ENCODE assay signal across 12 cellular contexts in the genomic region with DNA sequence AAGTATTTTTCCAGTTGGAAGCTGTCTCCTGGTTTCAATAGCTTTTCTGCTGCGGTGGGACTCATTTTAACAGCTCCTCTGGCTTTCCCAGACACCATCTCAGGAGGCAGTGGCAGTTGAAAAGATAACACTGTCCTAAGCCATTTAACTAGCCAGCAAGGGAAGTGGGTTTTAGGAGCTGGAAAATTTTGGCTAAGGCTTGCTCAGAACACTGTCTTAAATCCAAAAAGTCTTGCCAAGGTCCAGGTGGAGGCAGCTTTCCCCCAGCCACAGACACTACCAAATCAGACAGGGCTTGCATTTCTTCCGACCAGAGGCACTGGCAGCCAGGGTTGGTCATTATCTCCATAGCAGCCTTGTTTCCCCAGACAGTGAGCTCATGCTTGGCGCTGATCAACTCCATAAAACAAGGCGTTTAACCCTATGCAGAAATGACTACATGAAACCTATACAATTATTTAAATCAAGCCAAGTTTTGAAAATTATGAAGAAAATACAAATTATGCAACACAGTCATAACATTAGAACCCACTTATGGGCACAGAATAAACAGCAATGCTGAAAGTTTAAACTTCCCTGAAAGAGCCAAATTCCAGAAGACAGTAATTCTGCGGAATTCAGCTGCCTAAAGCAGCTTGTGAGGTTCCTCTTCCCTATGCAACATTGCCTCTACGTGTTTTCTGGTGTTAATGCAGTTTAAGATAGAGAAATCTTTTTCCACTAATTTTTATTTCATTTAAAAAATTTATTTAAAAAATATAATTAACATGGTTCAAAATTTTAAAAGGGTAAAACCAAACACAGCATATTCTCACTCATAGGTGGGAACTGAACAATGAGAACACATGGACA. TPM values are rescaled to one million over a fixed set of nuclear protein-coding genes. Genes with fewer than 3 reads are reported as not detected.
DNase-seq lines count a peak whose midpoint lies in the region; ATAC-seq, FAIRE-seq and TF ChIP-seq lines count a peak whose summit lies in the region.
"Had no signal": no experiment of that assay in that cellular context is flagged by ENCODE, and none has a peak within 500 bp of the region (broad histone marks: within the 10 kb centered on the region; RNA-seq: fewer than 3 reads in every experiment).

No MANE protein-coding gene starts in this region.

- TF ChIP-seq EP300 in H1 (IDR thresholded peaks at IDR 0.05; ENCODE audit: borderline replicate concordance in 1 of 2, low read depth in 2 of 2, low read length in 2 of 2): no peak

- H3K4me2 ChIP-seq in IMR-90 (ENCODE audit: low read depth, low read length) (peak overlapping the region; percentile 4), H1 (ENCODE audit: insufficient read depth in 1 of 2, low read depth in 2 of 2, low read length in 2 of 2) (no peak overlapping the region)

- H3K4me1 Mint-ChIP-seq in activated naive CD8-positive, alpha-beta T cell treated with anti-CD3 and anti-CD28 coated beads, Interleukin-2, amount 50 U/mL, for 24 hours: peaks cover 14% of the 10 kb centered on the region
- H3K4me1 Mint-ChIP-seq: immature natural killer cell had no signal

- dilution Hi-C loops in IMR-90 (cut with HindIII; ENCODE audit: low sequenced_read_pairs, unreplicated experiment): no loop called here

- H3K27ac ChIP-seq in IMR-90 (ENCODE audit: insufficient read depth, low read length) (peak overlapping the region; percentile 16; the same call in 1 of the 2 replicates), H1 (ENCODE audit: low read depth, low read length) (no peak overlapping the region), lung (ENCODE audit: low read depth in 1 of 2, low read length in 1 of 2) (peak overlapping the region; percentile 37 to 93), substantia nigra (ENCODE audit: low read depth, low read length, poor library complexity, severe bottlenecking) (no peak overlapping the region)

- H4K91ac ChIP-seq in IMR-90 (ENCODE audit: insufficient read depth, low read depth, low read length) (no peak overlapping the region), H1 (replicated peaks; ENCODE audit: insufficient read length, low read length) (no peak overlapping the region)

- in situ Hi-C loops in IMR-90 (cut with MboI; ENCODE audit: low sequenced_read_pairs): loop anchor here (25.0 kb wide), 1 partner anchor 379 kb away; a partner anchor contains a TSS

- H2AK5ac ChIP-seq in IMR-90 (ENCODE audit: low read depth, low read length): no peak overlapping the region
- peak overlapping the region; percentile 29; the same call in 1 of the 2 replicates for H2AK5ac ChIP-seq in H1 (ENCODE audit: low read depth, low read length)

- H3K27me3 Mint-ChIP-seq in activated naive CD8-positive, alpha-beta T cell treated with anti-CD3 and anti-CD28 coated beads, Interleukin-2, amount 50 U/mL, for 24 hours: no peaks in the 10 kb centered on the region

- H4K5ac ChIP-seq in IMR-90 (ENCODE audit: low read depth, low read length) (no peak overlapping the region), H1 (ENCODE audit: insufficient read length, low read depth, low read length) (no peak overlapping the region)

- no peak overlapping the region for H2BK12ac ChIP-seq in H1 (ENCODE audit: low read depth, low read length)

- POLR2A ChIA-PET in IMR-90 (lab: Charles Lee; ENCODE audit: unreplicated experiment): interaction anchor here (0.5 to 0.7 kb wide), 2 partner anchors 12 to 78 kb away, joined by 3 read pairs; no protein-coding TSS in a partner anchor
- POLR2A ChIA-PET in H1 (lab: Charles Lee; ENCODE audit: partially characterized antibody): interaction anchor here (0.6 to 1.6 kb wide), 10 partner anchors 9 to 336 kb away, joined by 3 to 7 read pairs (median 4); a partner anchor contains a TSS

- H3K79me1 ChIP-seq in IMR-90 (ENCODE audit: low read depth in 1 of 2, low read length in 2 of 2) (peaks cover 0 to 5% of the 10 kb centered on the region in 2 experiments; a peak in 1 of 4 replicates), H1 (ENCODE audit: low read depth, low read length) (no peaks in the 10 kb centered on the region)

- peak; percentile 62 for TF ChIP-seq RAD21 in IMR-90 (IDR thresholded peaks at IDR 0.05; ENCODE audit: low read length)
- TF ChIP-seq RAD21 in H1 (IDR thresholded peaks at IDR 0.05 in 1 of 2, conservative IDR thresholded peaks at IDR 0.05 in 1 of 2; ENCODE audit: low read depth in 2 of 2, low read length in 2 of 2): peak; percentile 32 to 52; a peak in 2 of 4 replicates

- H3K9ac ChIP-seq in IMR-90 (ENCODE audit: low read depth, low read length) (no peak overlapping the region; the same call in 1 of the 2 replicates), H1 (replicated peaks in 1 of 4; ENCODE audit: extremely low read depth in 1 of 4, low read depth in 3 of 4, low read length in 3 of 4) (no peak overlapping the region)

- H2AFZ ChIP-seq in IMR-90 (replicated peaks; ENCODE audit: low read length, poor library complexity): no peak overlapping the region
- H2AFZ ChIP-seq in H1 (ENCODE audit: low read length): no peak overlapping the region

- H2BK120ac ChIP-seq in IMR-90 (ENCODE audit: low read depth, low read length) (no peak overlapping the region), H1 (replicated peaks; ENCODE audit: low read depth, low read length) (no peak overlapping the region)

- DNase-seq in IMR-90 (peak; percentile 84), H1 (ENCODE audit: low read depth in 1 of 2, low spot score in 2 of 2) (no peak), lung (ENCODE audit: low spot score) (peak; percentile 29), substantia nigra (lab: John Stamatoyannopoulos, UW) (peak in 32 of 49 donors; percentile 6 to 56 (median 22)), SIG-M5 treated with dmso at 0.1 percent for 504 hours (lab: John Stamatoyannopoulos, UW; ENCODE audit: unreplicated experiment) (no peak)
- no peak for DNase-seq in activated naive CD8-positive, alpha-beta T cell treated with anti-CD3 and anti-CD28 coated beads, Interleukin-2, amount 50 U/mL, for 24 hours
- DNase-seq: activated gamma-delta T cell, immature natural killer cell, NCI-H1105 treated with DMSO at 0.1 percent for 48 hours had no signal

- CTCF ChIA-PET in IMR-90 (lab: Yijun Ruan, JAX): interaction anchor here (0.6 to 1.3 kb wide), 8 partner anchors 38 to 1095 kb away, joined by 3 to 6 read pairs (median 3); no protein-coding TSS in a partner anchor
- CTCF ChIA-PET in H1 (lab: Charles Lee; ENCODE audit: partially characterized antibody): interaction anchor here (0.8 to 2.1 kb wide), 13 partner anchors 8 to 392 kb away, joined by 3 to 12 read pairs (median 4); a partner anchor contains a TSS

- no peaks in the 10 kb centered on the region for H3K79me2 ChIP-seq in H1 (ENCODE audit: control insufficient read depth in 1 of 2, insufficient read depth in 2 of 2, low read length in 2 of 2)

- no peaks in the 10 kb centered on the region for H3K9me3 Mint-ChIP-seq in activated naive CD8-positive, alpha-beta T cell treated with anti-CD3 and anti-CD28 coated beads, Interleukin-2, amount 50 U/mL, for 24 hours
- H3K9me3 Mint-ChIP-seq: immature natural killer cell had no signal

- H3K18ac ChIP-seq in IMR-90 (ENCODE audit: low read depth, low read length): no peak overlapping the region
- H3K18ac ChIP-seq in H1 (ENCODE audit: extremely low read depth, low read length): no peak overlapping the region; the same call in 1 of the 2 replicates

- H3K9me1 ChIP-seq in IMR-90 (ENCODE audit: insufficient read depth, low read length): peaks cover 6% of the 10 kb centered on the region; the same call in 1 of the 2 replicates

- BruUV-seq in IMR-90 (replicated peaks; lab: Mats Ljungman, UMichigan): no TSS peak

- H2BK5ac ChIP-seq in IMR-90 (ENCODE audit: low read depth, low read length, poor library complexity, severe bottlenecking): no peak overlapping the region
- H2BK5ac ChIP-seq in H1 (ENCODE audit: low read depth, low read length): no peak overlapping the region

- no peak overlapping the region for H3K4ac ChIP-seq in IMR-90 (ENCODE audit: low read depth, low read length)
- no peak overlapping the region for H3K4ac ChIP-seq in H1 (replicated peaks; ENCODE audit: insufficient read length, low read depth, low read length)

- H3K36me3 ChIP-seq in IMR-90 (ENCODE audit: control insufficient read depth, insufficient read depth, low read length) (peaks cover 2% of the 10 kb centered on the region; the same call in 1 of the 2 replicates), H1 (ENCODE audit: control insufficient read depth in 2 of 4, insufficient read depth in 4 of 4, low read length in 3 of 4) (no peaks in the 10 kb centered on the region; a peak in 1 of 8 replicates), lung (ENCODE audit: control insufficient read depth in 2 of 2, insufficient read depth in 2 of 2, low read length in 2 of 2) (peaks cover 0 to 3% of the 10 kb centered on the region in 2 donors)

- H4K8ac ChIP-seq in IMR-90 (ENCODE audit: low read depth in 2 of 2, low read length in 2 of 2) (no peak overlapping the region), H1 (ENCODE audit: extremely low read depth, insufficient read depth, low read length) (no peak overlapping the region)

- H3K14ac ChIP-seq in IMR-90 (replicated peaks; ENCODE audit: low read depth, low read length) (no peak overlapping the region), H1 (ENCODE audit: insufficient read length) (no peak overlapping the region)

- H3K4me3 ChIP-seq in IMR-90 (ENCODE audit: insufficient read depth, low read depth, low read length) (no peak overlapping the region), H1 (ENCODE audit: extremely low read depth in 1 of 4, insufficient read depth in 2 of 4, low read depth in 3 of 4, low read length in 4 of 4) (no peak overlapping the region), lung (no peak overlapping the region)

- no peak for FAIRE-seq in H1 (lab: Jason Lieb, UNC)
- FAIRE-seq: GM12892 had no signal

- 0% methylated on average over 1 of the region's 6 CpGs; no CpG with 5 or more reads in 1 of the 2 experiments for WGBS in IMR-90 (ENCODE audit: extremely low coverage in 2 of 2, insufficient read length in 1 of 2), 2 experiments
- 80% methylated on average over 6 of the region's 6 CpGs; no CpG with 5 or more reads in 1 of the 2 experiments for WGBS in H1 (ENCODE audit: extremely low coverage in 1 of 2, insufficient coverage in 1 of 2, insufficient read length in 1 of 2, insufficient replicate concordance in 2 of 2, low coverage in 1 of 2, low lambda C conversion rate in 2 of 2, missing lambda C conversion rate in 1 of 2), 2 experiments
- 65 to 73% methylated on average over 6 of the region's 6 CpGs for WGBS in lung, 2 donors

- TF ChIP-seq CTCF in IMR-90 (conservative IDR thresholded peaks at IDR 0.05; ENCODE audit: low read depth, low read length) (peak; percentile 52), H1 (IDR thresholded peaks at IDR 0.05; ENCODE audit: control extremely low read depth in 1 of 3, insufficient read depth in 1 of 3, low read depth in 1 of 3, low read length in 3 of 3) (no peak), lung (IDR thresholded peaks at IDR 0.05; ENCODE audit: control extremely low read depth, extremely low read depth) (no peak)

- no peak for TF ChIP-seq POLR2A in IMR-90 (IDR thresholded peaks at IDR 0.05; ENCODE audit: low read depth, low read length)
- no peak for TF ChIP-seq POLR2A in H1 (IDR thresholded peaks at IDR 0.05; ENCODE audit: control extremely low read depth in 1 of 2, low read depth in 2 of 2, low read length in 2 of 2)

- H3K27me3 ChIP-seq in IMR-90 (ENCODE audit: control insufficient read depth, insufficient read depth, low read length) (no peaks in the 10 kb centered on the region), H1 (replicated peaks in 1 of 4; ENCODE audit: control insufficient read depth in 3 of 4, extremely low read depth in 1 of 4, insufficient read depth in 3 of 4, low read length in 3 of 4) (no peaks in the 10 kb centered on the region), lung (ENCODE audit: control insufficient read depth, insufficient read depth) (no peaks in the 10 kb centered on the region)

- no peak overlapping the region for H3K4me3 Mint-ChIP-seq in activated naive CD8-positive, alpha-beta T cell treated with anti-CD3 and anti-CD28 coated beads, Interleukin-2, amount 50 U/mL, for 24 hours
- H3K4me3 Mint-ChIP-seq: immature natural killer cell had no signal

- H3K56ac ChIP-seq in IMR-90 (ENCODE audit: extremely low read depth, insufficient read depth, low read length) (no peak overlapping the region), H1 (replicated peaks; ENCODE audit: insufficient read length, low read depth, low read length) (no peak overlapping the region)

- ATAC-seq in IMR-90 (ENCODE audit: low read depth): peak; percentile 88
- ATAC-seq in lung (ENCODE audit: insufficient read depth, low FRiP score): peak; percentile 51
- ATAC-seq in activated naive CD8-positive, alpha-beta T cell treated with anti-CD3 and anti-CD28 coated beads, Interleukin-2, amount 50 U/mL, for 24 hours: no peak
- no peak for ATAC-seq in HG02981 (IDR thresholded peaks at IDR 0.05; ENCODE audit: unreplicated experiment)
- no peak for ATAC-seq in GM21737 (IDR thresholded peaks at IDR 0.05; ENCODE audit: unreplicated experiment)

- H3K27ac Mint-ChIP-seq in activated naive CD8-positive, alpha-beta T cell treated with anti-CD3 and anti-CD28 coated beads, Interleukin-2, amount 50 U/mL, for 24 hours: no peak overlapping the region
- H3K27ac Mint-ChIP-seq: immature natural killer cell had no signal

- H3K9me3 ChIP-seq in IMR-90 (ENCODE audit: control insufficient read depth, insufficient read depth, low read length) (no peaks in the 10 kb centered on the region), H1 (ENCODE audit: insufficient read depth in 2 of 2, low read depth in 1 of 2, low read length in 1 of 2) (no peaks in the 10 kb centered on the region), lung (ENCODE audit: control insufficient read depth in 2 of 2, insufficient read depth in 1 of 2, low read length in 1 of 2) (no peaks in the 10 kb centered on the region)

- no peaks in the 10 kb centered on the region for H3K23me2 ChIP-seq in H1 (ENCODE audit: low read depth, low read length)

- H3K36me3 Mint-ChIP-seq in activated naive CD8-positive, alpha-beta T cell treated with anti-CD3 and anti-CD28 coated beads, Interleukin-2, amount 50 U/mL, for 24 hours (ENCODE audit: low read depth): peaks cover 8% of the 10 kb centered on the region

- H3K23ac ChIP-seq in IMR-90 (ENCODE audit: low read depth, low read length): no peak overlapping the region
- no peak overlapping the region for H3K23ac ChIP-seq in H1 (ENCODE audit: insufficient read length)

- intact Hi-C loops in IMR-90 (cut with micrococcal nuclease): loop anchor here (1.0 kb wide), 2 partner anchors 120 to 392 kb away; no protein-coding TSS in a partner anchor

- H2BK15ac ChIP-seq in IMR-90 (ENCODE audit: low read depth, low read length) (no peak overlapping the region), H1 (ENCODE audit: low read length) (peak overlapping the region; percentile 12; the same call in 1 of the 2 replicates)

- no peaks in the 10 kb centered on the region for H4K20me1 ChIP-seq in IMR-90 (ENCODE audit: insufficient read depth, low read length)
- no peaks in the 10 kb centered on the region for H4K20me1 ChIP-seq in H1 (replicated peaks in 1 of 2; ENCODE audit: control insufficient read depth in 1 of 2, insufficient read depth in 2 of 2, low read length in 2 of 2)

- H2AK9ac ChIP-seq in IMR-90 (replicated peaks; ENCODE audit: low read depth, low read length, poor library complexity): no peak overlapping the region

- H2BK20ac ChIP-seq in IMR-90 (ENCODE audit: low read depth, low read length) (no peak overlapping the region), H1 (ENCODE audit: low read length) (no peak overlapping the region)

- H3K4me1 ChIP-seq in IMR-90 (ENCODE audit: control insufficient read depth, insufficient read depth, low read length) (peaks cover 6% of the 10 kb centered on the region), H1 (replicated peaks in 1 of 4; ENCODE audit: control insufficient read depth in 3 of 4, insufficient read depth in 4 of 4, low read length in 3 of 4) (peaks cover 5 to 18% (median 16%) of the 10 kb centered on the region in 4 experiments; a peak in 6 of 7 replicates), lung (ENCODE audit: control insufficient read depth in 2 of 2, insufficient read depth in 2 of 2, low read length in 2 of 2) (peaks cover 2 to 9% of the 10 kb centered on the region in 2 donors)

RNA-seq across cellular contexts. Expression of a gene that starts 25.0 kb away (rescaled TPM):
- total RNA-seq in IMR-90 (2012; rRNA removed) (33.3 and 55.8 TPM in 2 replicates), lung (100 to 1,000 TPM in 1 of 2 donors, 10 to 100 TPM in 1; 72.9 to 129 TPM)
- polyA plus RNA-seq in IMR-90 (2012; rRNA removed) (64.5 and 65.9 TPM in 2 replicates), H1 (2011; rRNA removed) (38.1 and 65.8 TPM in 2 replicates), lung (100 to 1,000 TPM in 1 of 2 donors, 10 to 100 TPM in 1; 79.6 to 180 TPM)
- 61.3 and 85.2 TPM in 2 replicates for polyA plus RNA-seq in IMR-90 (2012; cell fraction: cytosol; rRNA removed)
- polyA plus RNA-seq in IMR-90 (2012; cell fraction: nucleus; rRNA removed; ENCODE audit: low replicate concordance): 24.9 and 50.1 TPM in 2 replicates
- 67.4 and 71.3 TPM in 2 replicates for total RNA-seq in H1 (2021; fragmentation: NEBNext Ultra II Directional; extraction: Animal tissue kit (Norgen Biotek cat#: 25700))
- polyA plus RNA-seq in H1 (2011; cell fraction: cytosol; rRNA removed): 66.6 TPM
- polyA plus RNA-seq in H1 (2011; cell fraction: nucleus; rRNA removed): 19.5 TPM
- polyA plus RNA-seq in H1 (2012, experiment 1 of 2): 57.4 to 82.7 TPM (median 59.2 TPM) in 4 replicates
- 44.6 TPM for polyA plus RNA-seq in H1 (2012, experiment 2 of 2)
- 51.4 TPM for polyA plus RNA-seq in H1 (2013, experiment 1 of 2)
- 53.9 TPM for polyA plus RNA-seq in H1 (2013, experiment 2 of 2)
- 18.3 and 22.8 TPM in 2 replicates for polyA minus RNA-seq in H1 (2011; rRNA and poly(A)+ RNA removed)
- 24.2 TPM for polyA minus RNA-seq in H1 (2011; cell fraction: cytosol; rRNA and poly(A)+ RNA removed)
- polyA minus RNA-seq in H1 (2011; cell fraction: nucleus; rRNA and poly(A)+ RNA removed): 16.1 TPM

RNA-seq across cellular contexts. Expression of a gene that starts 31.9 kb away (rescaled TPM):
- 36.7 and 52.9 TPM in 2 replicates for total RNA-seq in IMR-90 (2012; rRNA removed)
- 22.7 and 23.4 TPM in 2 replicates for polyA plus RNA-seq in IMR-90 (2012; rRNA removed)
- polyA plus RNA-seq in IMR-90 (2012; cell fraction: cytosol; rRNA removed): 8.5 and 15.4 TPM in 2 replicates
- 10.6 and 36.6 TPM in 2 replicates for polyA plus RNA-seq in IMR-90 (2012; cell fraction: nucleus; rRNA removed; ENCODE audit: low replicate concordance)
- total RNA-seq in H1 (2021; fragmentation: NEBNext Ultra II Directional; extraction: Animal tissue kit (Norgen Biotek cat#: 25700)): 44.7 and 47.4 TPM in 2 replicates
- polyA plus RNA-seq in H1 (2011; rRNA removed): 28.3 and 30.7 TPM in 2 replicates
- 30.9 TPM for polyA plus RNA-seq in H1 (2011; cell fraction: cytosol; rRNA removed)
- polyA plus RNA-seq in H1 (2011; cell fraction: nucleus; rRNA removed): 35.8 TPM
- polyA plus RNA-seq in H1 (2012, experiment 1 of 2): 26.3 to 38.8 TPM (median 33.8 TPM) in 4 replicates
- 4.8 TPM for polyA plus RNA-seq in H1 (2012, experiment 2 of 2)
- polyA plus RNA-seq in H1 (2013, experiment 1 of 2): 27.0 TPM
- 27.5 TPM for polyA plus RNA-seq in H1 (2013, experiment 2 of 2)
- 66.9 and 88.1 TPM in 2 replicates for polyA minus RNA-seq in H1 (2011; rRNA and poly(A)+ RNA removed)
- 26.2 TPM for polyA minus RNA-seq in H1 (2011; cell fraction: cytosol; rRNA and poly(A)+ RNA removed)
- 59.7 TPM for polyA minus RNA-seq in H1 (2011; cell fraction: nucleus; rRNA and poly(A)+ RNA removed)
- total RNA-seq in lung: 10 to 100 TPM; 51.8 to 52.6 TPM
- 10 to 100 TPM; 14.2 to 26.8 TPM for polyA plus RNA-seq in lung

RNA-seq across cellular contexts. Expression of a gene that starts 35.2 kb away (rescaled TPM):
- total RNA-seq in IMR-90 (2012; rRNA removed): 7.5 and 10.6 TPM in 2 replicates
- 15.4 and 15.5 TPM in 2 replicates for polyA plus RNA-seq in IMR-90 (2012; rRNA removed)
- 11.4 and 15.4 TPM in 2 replicates for polyA plus RNA-seq in IMR-90 (2012; cell fraction: cytosol; rRNA removed)
- polyA plus RNA-seq in IMR-90 (2012; cell fraction: nucleus; rRNA removed; ENCODE audit: low replicate concordance): 7.2 and 8.4 TPM in 2 replicates
- total RNA-seq in H1 (2021; fragmentation: NEBNext Ultra II Directional; extraction: Animal tissue kit (Norgen Biotek cat#: 25700)): 8.0 and 8.3 TPM in 2 replicates
- polyA plus RNA-seq in H1 (2011; rRNA removed): 26.7 and 37.6 TPM in 2 replicates
- 22.6 TPM for polyA plus RNA-seq in H1 (2011; cell fraction: cytosol; rRNA removed)
- polyA plus RNA-seq in H1 (2011; cell fraction: nucleus; rRNA removed): 26.1 TPM
- polyA plus RNA-seq in H1 (2012, experiment 1 of 2): 6.4 to 11.0 TPM (median 8.7 TPM) in 4 replicates
- polyA plus RNA-seq in H1 (2012, experiment 2 of 2): 5.9 TPM
- polyA plus RNA-seq in H1 (2013, experiment 1 of 2): 13.7 TPM
- polyA plus RNA-seq in H1 (2013, experiment 2 of 2): 16.0 TPM
- 36.4 and 54.6 TPM in 2 replicates for polyA minus RNA-seq in H1 (2011; rRNA and poly(A)+ RNA removed)
- polyA minus RNA-seq in H1 (2011; cell fraction: cytosol; rRNA and poly(A)+ RNA removed): 17.5 TPM
- 7.9 TPM for polyA minus RNA-seq in H1 (2011; cell fraction: nucleus; rRNA and poly(A)+ RNA removed)
- 10 to 100 TPM; 49.8 to 88.5 TPM for total RNA-seq in lung
- 10 to 100 TPM in 1 of 2 donors, 1 to 10 TPM in 1; 9.3 to 20.6 TPM for polyA plus RNA-seq in lung

RNA-seq across cellular contexts. Expression of a gene that starts 55.3 kb away (rescaled TPM):
- total RNA-seq in IMR-90 (2012; rRNA removed) (not detected in 2 replicates), lung (1 to 10 TPM in 1 of 2 donors, not detected in 1; 1.3 TPM)
- polyA plus RNA-seq in IMR-90 (2012; rRNA removed) (not detected in 2 replicates), H1 (2011; rRNA removed) (0.13 and 0.23 TPM in 2 replicates), lung (under 1 TPM; 0.09 to 0.24 TPM)
- not detected in 2 replicates for polyA plus RNA-seq in IMR-90 (2012; cell fraction: cytosol; rRNA removed)
- 0.15 and 0.33 TPM in 2 replicates for polyA plus RNA-seq in IMR-90 (2012; cell fraction: nucleus; rRNA removed; ENCODE audit: low replicate concordance)
- 0.13 and 0.15 TPM in 2 replicates for total RNA-seq in H1 (2021; fragmentation: NEBNext Ultra II Directional; extraction: Animal tissue kit (Norgen Biotek cat#: 25700))
- 0.08 TPM for polyA plus RNA-seq in H1 (2011; cell fraction: cytosol; rRNA removed)
- polyA plus RNA-seq in H1 (2011; cell fraction: nucleus; rRNA removed): 0.66 TPM
- 0.23 to 0.52 TPM (median 0.40 TPM) in 3 of 4 replicates, not detected in the other for polyA plus RNA-seq in H1 (2012, experiment 1 of 2)
- not detected for polyA plus RNA-seq in H1 (2012, experiment 2 of 2)
- polyA plus RNA-seq in H1 (2013, experiment 1 of 2): 0.06 TPM
- polyA plus RNA-seq in H1 (2013, experiment 2 of 2): 0.13 TPM
- 0.32 and 0.41 TPM in 2 replicates for polyA minus RNA-seq in H1 (2011; rRNA and poly(A)+ RNA removed)
- not detected for polyA minus RNA-seq in H1 (2011; cell fraction: cytosol; rRNA and poly(A)+ RNA removed)
- polyA minus RNA-seq in H1 (2011; cell fraction: nucleus; rRNA and poly(A)+ RNA removed): 0.40 TPM
- polyA plus RNA-seq: immature natural killer cell had no signal

RNA-seq across cellular contexts. Expression of a gene that starts 56.2 kb away (rescaled TPM):
- total RNA-seq in IMR-90 (2012; rRNA removed) (228 and 229 TPM in 2 replicates), lung (10 to 100 TPM; 74.8 to 95.3 TPM)
- polyA plus RNA-seq in IMR-90 (2012; rRNA removed) (111 and 122 TPM in 2 replicates), H1 (2011; rRNA removed) (68.2 and 97.5 TPM in 2 replicates), lung (100 to 1,000 TPM; 105 to 107 TPM)
- polyA plus RNA-seq in IMR-90 (2012; cell fraction: cytosol; rRNA removed): 35.8 and 53.7 TPM in 2 replicates
- polyA plus RNA-seq in IMR-90 (2012; cell fraction: nucleus; rRNA removed; ENCODE audit: low replicate concordance): 16.1 and 76.9 TPM in 2 replicates
- total RNA-seq in H1 (2021; fragmentation: NEBNext Ultra II Directional; extraction: Animal tissue kit (Norgen Biotek cat#: 25700)): 210 and 221 TPM in 2 replicates
- 142 TPM for polyA plus RNA-seq in H1 (2011; cell fraction: cytosol; rRNA removed)
- polyA plus RNA-seq in H1 (2011; cell fraction: nucleus; rRNA removed): 73.9 TPM
- polyA plus RNA-seq in H1 (2012, experiment 1 of 2): 151 to 229 TPM (median 162 TPM) in 4 replicates
- 43.1 TPM for polyA plus RNA-seq in H1 (2012, experiment 2 of 2)
- 131 TPM for polyA plus RNA-seq in H1 (2013, experiment 1 of 2)
- polyA plus RNA-seq in H1 (2013, experiment 2 of 2): 135 TPM
- 132 and 162 TPM in 2 replicates for polyA minus RNA-seq in H1 (2011; rRNA and poly(A)+ RNA removed)
- polyA minus RNA-seq in H1 (2011; cell fraction: cytosol; rRNA and poly(A)+ RNA removed): 82.4 TPM
- 74.1 TPM for polyA minus RNA-seq in H1 (2011; cell fraction: nucleus; rRNA and poly(A)+ RNA removed)

Comparison
In these comparisons a context has a peak if more than half of its experiments do, and no peak if none do; other contexts are left out.
1. ATAC-seq: peak in IMR-90 (single experiment) and lung (single experiment); none in activated naive CD8-positive, alpha-beta T cell treated with anti-CD3 and anti-CD28 coated beads, Interleukin-2, amount 50 U/mL, for 24 hours (single experiment), HG02981 (single experiment) and GM21737 (single experiment).
2. DNase-seq: peak in IMR-90 (single experiment), lung (single experiment) and substantia nigra (32 of 49); none in H1 (0 of 2), activated naive CD8-positive, alpha-beta T cell treated with anti-CD3 and anti-CD28 coated beads, Interleukin-2, amount 50 U/mL, for 24 hours (single experiment) and SIG-M5 treated with dmso at 0.1 percent for 504 hours (single experiment).
3. H3K27ac ChIP-seq: peak in IMR-90 (single experiment) and lung (2 of 2); none in H1 (single experiment) and substantia nigra (single experiment).